ENCODE assay signal across 17 cellular contexts in the genomic region with DNA sequence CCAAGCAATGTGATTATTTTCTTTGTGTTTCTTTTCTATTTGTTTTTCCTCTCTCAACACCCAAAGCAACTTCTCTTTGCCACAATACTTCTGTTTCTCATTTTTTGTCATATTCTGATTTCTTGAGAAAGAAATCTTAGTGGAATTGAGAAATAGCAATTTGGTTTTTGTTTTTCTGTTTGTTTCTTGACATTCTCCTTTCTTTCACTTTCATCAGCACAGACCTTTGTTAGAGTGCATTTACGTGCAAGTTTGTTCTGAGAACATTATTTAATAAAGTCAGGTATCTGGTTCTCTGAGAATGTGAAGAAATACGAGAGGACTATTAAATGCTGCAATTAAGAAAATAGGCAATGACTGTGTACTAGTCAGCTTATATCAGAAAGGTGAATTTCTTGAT.
DNase-seq lines count a peak whose midpoint lies in the region; ATAC-seq, FAIRE-seq and TF ChIP-seq lines count a peak whose summit lies in the region.
"Had no signal": no experiment of that assay in that cellular context is flagged by ENCODE, and none has a peak within 500 bp of the region (broad histone marks: within the 10 kb centered on the region; RNA-seq: fewer than 3 reads in every experiment).

No MANE protein-coding gene starts in this region.

- peaks cover 11% of the 10 kb centered on the region for H3K9me3 Mint-ChIP-seq in stimulated activated effector memory CD8-positive, alpha-beta T cell treated with anti-CD3 and anti-CD28 coated beads, Interleukin-12 subunit alpha, Interleukin-12 subunit beta, amount 100 ng/mL, for 72 hours

- DNase-seq in GM12892 (ENCODE audit: insufficient read length) (no peak), anterior cingulate cortex (lab: John Stamatoyannopoulos, UW) (no peak)
- DNase-seq in stimulated activated CD4-positive, alpha-beta T cell treated with anti-CD3 and anti-CD28 coated beads, Interleukin-2, amount 100 ng/mL, for 48 hours = no peak
- no peak for DNase-seq in stimulated activated effector memory CD8-positive, alpha-beta T cell treated with anti-CD3 and anti-CD28 coated beads, Interleukin-12 subunit alpha, Interleukin-12 subunit beta, amount 100 ng/mL, for 72 hours (ENCODE audit: low spot score in 2 of 2)
- DNase-seq in stimulated activated CD4-positive, alpha-beta T cell treated with anti-CD3 and anti-CD28 coated beads, Interleukin-4, amount 100 ng/mL, for 24 hours = no peak
- DNase-seq: activated naive CD4-positive, alpha-beta T cell treated with anti-CD3 and anti-CD28 coated beads, Interleukin-2, amount 10 ng/mL, durations not matched to agents 7 days and 5 days; NCI-H1105 treated with DMSO at 0.1 percent for 48 hours; NCI-H226; pancreas; testis; WERI-Rb-1 had no signal

- FAIRE-seq in GM12892 (lab: Jason Lieb, UNC) = peak; percentile 67
- FAIRE-seq: islet of Langerhans, pancreas had no signal

- no peak for TF ChIP-seq POLR2A in GM12892 (IDR thresholded peaks at IDR 0.05; ENCODE audit: low read depth, low read length)

- no peak overlapping the region for H3K27ac Mint-ChIP-seq in stimulated activated effector memory CD8-positive, alpha-beta T cell treated with anti-CD3 and anti-CD28 coated beads, Interleukin-12 subunit alpha, Interleukin-12 subunit beta, amount 100 ng/mL, for 72 hours
- H3K27ac Mint-ChIP-seq: activated naive CD4-positive, alpha-beta T cell treated with anti-CD3 and anti-CD28 coated beads, Interleukin-2, amount 10 ng/mL, durations not matched to agents 7 days and 5 days; IgD-negative memory B cell had no signal

- H3K36me3 Mint-ChIP-seq in stimulated activated effector memory CD8-positive, alpha-beta T cell treated with anti-CD3 and anti-CD28 coated beads, Interleukin-12 subunit alpha, Interleukin-12 subunit beta, amount 100 ng/mL, for 72 hours = no peaks in the 10 kb centered on the region
- H3K36me3 Mint-ChIP-seq: activated naive CD4-positive, alpha-beta T cell treated with anti-CD3 and anti-CD28 coated beads, Interleukin-2, amount 10 ng/mL, durations not matched to agents 7 days and 5 days had no signal

- H3K4me1 Mint-ChIP-seq in stimulated activated effector memory CD8-positive, alpha-beta T cell treated with anti-CD3 and anti-CD28 coated beads, Interleukin-12 subunit alpha, Interleukin-12 subunit beta, amount 100 ng/mL, for 72 hours = no peaks in the 10 kb centered on the region
- H3K4me1 Mint-ChIP-seq: activated naive CD4-positive, alpha-beta T cell treated with anti-CD3 and anti-CD28 coated beads, Interleukin-2, amount 10 ng/mL, durations not matched to agents 7 days and 5 days; IgD-negative memory B cell had no signal

- no peak overlapping the region for H3K4me3 Mint-ChIP-seq in stimulated activated effector memory CD8-positive, alpha-beta T cell treated with anti-CD3 and anti-CD28 coated beads, Interleukin-12 subunit alpha, Interleukin-12 subunit beta, amount 100 ng/mL, for 72 hours
- H3K4me3 Mint-ChIP-seq: activated naive CD4-positive, alpha-beta T cell treated with anti-CD3 and anti-CD28 coated beads, Interleukin-2, amount 10 ng/mL, durations not matched to agents 7 days and 5 days; IgD-negative memory B cell had no signal

- ATAC-seq in GM19452 (IDR thresholded peaks at IDR 0.05; ENCODE audit: unreplicated experiment) (peak; percentile 37), HG02938 (IDR thresholded peaks at IDR 0.05; ENCODE audit: unreplicated experiment) (peak; percentile 46), HG03558 (IDR thresholded peaks at IDR 0.05; ENCODE audit: extremely low read depth, unreplicated experiment) (peak; percentile 39)
- ATAC-seq in stimulated activated effector memory CD8-positive, alpha-beta T cell treated with anti-CD3 and anti-CD28 coated beads, Interleukin-12 subunit alpha, Interleukin-12 subunit beta, amount 100 ng/mL, for 72 hours = no peak
- ATAC-seq: gastroesophageal sphincter, pancreas had no signal
